18 cellular contexts compared by ENCODE assay signal in the genomic region with DNA sequence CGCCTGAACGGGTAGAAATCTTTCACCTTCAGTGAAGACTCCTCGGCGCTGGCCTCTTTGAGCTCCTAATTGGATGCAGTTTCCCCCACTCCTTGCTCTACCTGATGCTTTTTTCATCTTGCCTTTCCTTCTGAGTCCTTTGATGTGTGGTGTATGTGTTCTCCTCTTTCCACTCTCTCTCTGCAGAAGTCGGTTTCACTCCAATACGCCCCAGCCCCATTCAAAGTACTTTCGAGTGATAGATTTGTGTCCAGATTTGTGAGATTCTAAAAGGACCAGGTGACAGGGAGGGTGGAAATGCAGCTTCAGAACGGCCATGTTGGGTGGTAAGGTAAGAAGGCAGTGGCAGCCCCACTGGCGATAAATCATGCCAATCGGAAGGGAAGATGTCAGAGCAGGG. TPM values are rescaled to one million over a fixed set of nuclear protein-coding genes. Genes with fewer than 3 reads are reported as not detected.
DNase-seq lines count a peak whose midpoint lies in the region; ATAC-seq and TF ChIP-seq lines count a peak whose summit lies in the region.
"Had no signal": no experiment of that assay in that cellular context is flagged by ENCODE, and none has a peak within 500 bp of the region (broad histone marks: within the 10 kb centered on the region; RNA-seq: fewer than 3 reads in every experiment).

No MANE protein-coding gene starts in this region.

- no peak for DNase-seq in left ventricle myocardium inferior
- no peak for DNase-seq in right atrium auricular region (ENCODE audit: low spot score)
- no peak for DNase-seq in activated B cell treated with CpG ODN at 0.5 μM for 24 hours
- DNase-seq in glutamatergic neuron, result no peak
- DNase-seq in upper lobe of left lung, result no peak
- no peak for DNase-seq in COLO829 (ENCODE audit: low spot score)
- DNase-seq in GDM1 (lab: John Stamatoyannopoulos, UW), result no peak
- no peak for DNase-seq in GM10248 (ENCODE audit: extremely low spot score)
- DNase-seq: activated CD4-positive, CD25-positive, alpha-beta regulatory T cell treated with anti-CD3 and anti-CD28 coated beads, Interleukin-2, amount 50 U/mL, for 72 hours; activated effector memory CD4-positive, alpha-beta T cell treated with anti-CD3 and anti-CD28 coated beads, Interleukin-2, amount 50 U/mL, for 16 hours; body of pancreas; DMS79 treated with DMSO at 0.1 percent for 48 hours; HCEC 1CT; hippocampal formation; NCI-H774; right lobe of liver; stimulated activated CD4-positive, alpha-beta T cell treated with anti-CD3 and anti-CD28 coated beads, Interleukin-4, amount 100 ng/mL, for 1 hour; trophoblast cell had no signal

- H3K4me1 ChIP-seq in left ventricle myocardium inferior (peaks cover 33% of the 10 kb centered on the region), right atrium auricular region (peaks cover 0 to 21% of the 10 kb centered on the region in 2 donors), upper lobe of left lung (peaks cover 11 to 42% (median 22%) of the 10 kb centered on the region in 4 donors)
- H3K4me1 ChIP-seq: body of pancreas, right lobe of liver had no signal

- no peak for TF ChIP-seq CTCF in left ventricle myocardium inferior (IDR thresholded peaks at IDR 0.05; ENCODE audit: borderline replicate concordance)
- TF ChIP-seq CTCF in right atrium auricular region (IDR thresholded peaks at IDR 0.05), result no peak
- no peak for TF ChIP-seq CTCF in activated B cell treated with CpG ODN at 0.5 μM for 24 hours (IDR thresholded peaks at IDR 0.05)
- TF ChIP-seq CTCF in glutamatergic neuron (IDR thresholded peaks at IDR 0.05; ENCODE audit: partially characterized antibody, unreplicated experiment), result no peak
- TF ChIP-seq CTCF in upper lobe of left lung (IDR thresholded peaks at IDR 0.05), result no peak
- TF ChIP-seq CTCF in GM10248 (IDR thresholded peaks at IDR 0.05; ENCODE audit: control extremely low read depth, extremely low read depth, low read depth, missing control alignments), result no peak

- intact Hi-C loops in left ventricle myocardium inferior (cut with micrococcal nuclease), result no loop called here
- intact Hi-C loops in activated B cell treated with CpG ODN at 0.5 μM for 24 hours (cut with micrococcal nuclease), result loop anchor here (10.0 kb wide), 1 partner anchor 668 kb away; no protein-coding TSS in a partner anchor

- H3K27ac Mint-ChIP-seq in activated B cell treated with CpG ODN at 0.5 μM for 24 hours (peak overlapping the region; percentile 1), glutamatergic neuron (ENCODE audit: unreplicated experiment) (no peak overlapping the region)

- ATAC-seq in activated B cell treated with CpG ODN at 0.5 μM for 24 hours (ENCODE audit: low read depth) (no peak), upper lobe of left lung (ENCODE audit: low FRiP score in 2 of 2) (no peak)
- ATAC-seq: body of pancreas, right lobe of liver had no signal

- H3K4me3 Mint-ChIP-seq in activated B cell treated with CpG ODN at 0.5 μM for 24 hours, result peak overlapping the region; percentile 52
- H3K4me3 Mint-ChIP-seq in glutamatergic neuron (ENCODE audit: unreplicated experiment), result peak overlapping the region; percentile 71

- no peaks in the 10 kb centered on the region for H3K27me3 Mint-ChIP-seq in activated B cell treated with CpG ODN at 0.5 μM for 24 hours
- peaks cover 9% of the 10 kb centered on the region for H3K27me3 Mint-ChIP-seq in glutamatergic neuron (ENCODE audit: unreplicated experiment)

- H3K9me3 Mint-ChIP-seq in activated B cell treated with CpG ODN at 0.5 μM for 24 hours, result no peaks in the 10 kb centered on the region
- H3K9me3 Mint-ChIP-seq in glutamatergic neuron (ENCODE audit: unreplicated experiment), result peaks cover 11% of the 10 kb centered on the region

- POLR2A ChIA-PET in activated B cell treated with CpG ODN at 0.5 μM for 24 hours (lab: Charles Lee) (interaction anchor here (1.8 to 2.7 kb wide), 3 partner anchors 9 to 98 kb away, joined by 13 to 64 read pairs (median 15); no protein-coding TSS in a partner anchor), GM10248 (lab: Yijun Ruan, JAX) (no interaction called here)

- TF ChIP-seq POLR2A in upper lobe of left lung (IDR thresholded peaks at IDR 0.05), result no peak

- no peaks in the 10 kb centered on the region for H3K9me3 ChIP-seq in left ventricle myocardium inferior (replicated peaks)
- H3K9me3 ChIP-seq in right atrium auricular region, result no peaks in the 10 kb centered on the region
- H3K9me3 ChIP-seq in upper lobe of left lung, result no peaks in the 10 kb centered on the region
- H3K9me3 ChIP-seq: body of pancreas, right lobe of liver had no signal

- H3K36me3 ChIP-seq in left ventricle myocardium inferior (no peaks in the 10 kb centered on the region), right atrium auricular region (no peaks in the 10 kb centered on the region), upper lobe of left lung (no peaks in the 10 kb centered on the region)
- H3K36me3 ChIP-seq: right lobe of liver had no signal

- 81 to 90% methylated on average over 10 of the region's 10 CpGs for WGBS in upper lobe of left lung, 2 donors

- H3K4me3 ChIP-seq in left ventricle myocardium inferior (no peak overlapping the region), right atrium auricular region (no peak overlapping the region), upper lobe of left lung (no peak overlapping the region)
- H3K4me3 ChIP-seq: body of pancreas, right lobe of liver had no signal

- peaks cover 56% of the 10 kb centered on the region for H3K4me1 Mint-ChIP-seq in activated B cell treated with CpG ODN at 0.5 μM for 24 hours
- H3K4me1 Mint-ChIP-seq in glutamatergic neuron (ENCODE audit: low read depth, unreplicated experiment), result peaks cover 31% of the 10 kb centered on the region

- peaks cover 6% of the 10 kb centered on the region for H3K36me3 Mint-ChIP-seq in activated B cell treated with CpG ODN at 0.5 μM for 24 hours (ENCODE audit: low read depth)
- H3K36me3 Mint-ChIP-seq in glutamatergic neuron (ENCODE audit: unreplicated experiment), result no peaks in the 10 kb centered on the region

- H3K27me3 ChIP-seq in left ventricle myocardium inferior (ENCODE audit: low read depth) (no peaks in the 10 kb centered on the region), right atrium auricular region (no peaks in the 10 kb centered on the region), upper lobe of left lung (no peaks in the 10 kb centered on the region)
- H3K27me3 ChIP-seq: body of pancreas, right lobe of liver had no signal

- CTCF ChIA-PET in activated B cell treated with CpG ODN at 0.5 μM for 24 hours (lab: Charles Lee), result interaction anchor here (1.0 to 2.4 kb wide), 4 partner anchors 13 to 106 kb away, joined by 3 to 17 read pairs (median 6); no protein-coding TSS in a partner anchor
- CTCF ChIA-PET in GM10248 (lab: Yijun Ruan, JAX), result interaction anchor here (1.5 to 4.2 kb wide), 4 partner anchors 9 to 107 kb away, joined by 5 to 32 read pairs (median 8); no protein-coding TSS in a partner anchor

- TF ChIP-seq EP300 in upper lobe of left lung (IDR thresholded peaks at IDR 0.05), result no peak

- peak overlapping the region; percentile 36 for H3K27ac ChIP-seq in left ventricle myocardium inferior (replicated peaks)
- H3K27ac ChIP-seq in right atrium auricular region, result no peak overlapping the region
- H3K27ac ChIP-seq in upper lobe of left lung, result peak overlapping the region in 3 of 4 donors; percentile 63 to 78 (median 69)
- H3K27ac ChIP-seq: body of pancreas, right lobe of liver had no signal

RNA-seq across cellular contexts. Expression of a gene that starts 45.6 kb away (rescaled TPM):
- total RNA-seq in left ventricle myocardium inferior (not detected), right atrium auricular region (not detected), activated B cell treated with CpG ODN at 0.5 μM for 24 hours (not detected in 2 replicates), glutamatergic neuron (ENCODE audit: unreplicated experiment) (not detected), upper lobe of left lung (1 to 10 TPM in 1 of 6 donors, under 1 TPM in 4, not detected in 1; 0.27 to 1.5 (median 0.55) TPM)

Comparison
In these comparisons a context has a peak if more than half of its experiments do, and no peak if none do; other contexts are left out.
1. H3K27ac ChIP-seq: peak in left ventricle myocardium inferior (single experiment) and upper lobe of left lung (3 of 4); none in right atrium auricular region (0 of 2).